ENCODE assay signal across 8 cellular contexts in the genomic region with DNA sequence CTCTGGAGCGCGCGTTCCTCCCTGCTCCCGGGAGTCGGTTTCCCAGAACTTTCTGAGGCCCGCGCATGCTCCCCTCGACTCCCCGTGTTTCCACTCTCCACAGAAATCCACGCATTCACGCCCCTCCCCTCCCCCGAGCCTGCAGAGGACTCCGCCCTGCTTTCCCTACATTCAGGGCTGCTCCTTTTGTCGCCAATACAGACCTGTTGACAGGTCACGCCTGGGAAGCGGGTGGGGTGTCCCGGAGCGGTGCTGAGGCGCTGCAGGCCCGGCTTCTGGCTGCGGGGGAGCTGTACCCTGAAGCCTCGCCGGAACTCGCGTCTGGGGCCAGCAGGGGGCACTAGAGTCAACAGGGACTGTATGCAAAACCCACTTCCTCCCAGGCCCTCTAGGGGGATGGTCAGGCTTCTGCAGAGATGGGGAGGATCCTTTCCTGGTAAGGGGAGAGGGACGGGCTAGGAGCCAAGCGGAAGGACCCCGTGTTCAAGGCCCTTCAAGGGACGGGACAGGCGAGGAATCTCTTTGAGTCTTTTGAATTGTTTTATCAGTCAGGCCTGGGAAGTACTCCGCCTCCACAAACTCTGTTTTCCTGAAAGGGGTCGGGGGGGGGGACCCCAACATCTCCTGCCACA. TPM values are rescaled to one million over a fixed set of nuclear protein-coding genes. Genes with fewer than 3 reads are reported as not detected.
DNase-seq lines count a peak whose midpoint lies in the region; ATAC-seq and TF ChIP-seq lines count a peak whose summit lies in the region.

Gene PRAME (minus strand): TSS at position 294 of the 632 bp plus-strand sequence. CDS start 2,433 bp downstream, outside the sequence.

- DNase-seq in GM10266 (ENCODE audit: extremely low spot score) (peak; percentile 89), NB4 (ENCODE audit: low read depth) (peak; percentile 89), activated gamma-delta T cell treated with Interleukin-2 at 50 U/mL for 16 hours (peak; percentile 52), immature natural killer cell (peak; percentile 45 to 61 (median 57)), midbrain (lab: John Stamatoyannopoulos, UW) (no peak)
- peak; percentile 3 to 52 (median 22) for DNase-seq in stimulated activated CD4-positive, alpha-beta T cell treated with anti-CD3 and anti-CD28 coated beads, TNF-alpha, amount 100 ng/mL, for 1 hour (ENCODE audit: low read depth in 3 of 3, low spot score in 1 of 3)

- ATAC-seq in SK-N-SH treated with all-trans-retinoic acid at 6 μM for 48 hours (peak; percentile 95), HG03378 (IDR thresholded peaks at IDR 0.05; ENCODE audit: unreplicated experiment) (no peak)

- no peak within 1 kb of the TSS for H3K4me3 ChIP-seq in NB4 (ENCODE audit: low read depth, low read length)

- peaks cover 0 to 4% of the 10 kb centered on the region in 2 donors for H3K4me1 Mint-ChIP-seq in immature natural killer cell

- no peak within 1 kb of the TSS for H3K4me3 Mint-ChIP-seq in immature natural killer cell

- peak; percentile 69 for TF ChIP-seq CTCF in GM10266 (IDR thresholded peaks at IDR 0.05; ENCODE audit: control insufficient read depth, insufficient read depth, low read depth, missing control alignments)
- TF ChIP-seq CTCF in NB4 (IDR thresholded peaks at IDR 0.05; ENCODE audit: low read depth, low read length), result peak; percentile 91

- TF ChIP-seq POLR2A in NB4 (IDR thresholded peaks at IDR 0.05; ENCODE audit: extremely low read depth, insufficient read length), result no peak

- no peaks in the 10 kb centered on the region for H3K36me3 Mint-ChIP-seq in immature natural killer cell

- H3K27me3 Mint-ChIP-seq in immature natural killer cell (ENCODE audit: low read depth in 3 of 3), result peaks cover 0 to 6% (median 2%) of the 10 kb centered on the region in 3 donors

- H3K9me3 Mint-ChIP-seq in immature natural killer cell, result no peaks in the 10 kb centered on the region

- no peak within 1 kb of the TSS for H3K27ac Mint-ChIP-seq in immature natural killer cell

TF ChIP-seq in SK-N-SH treated with all-trans-retinoic acid at 6 μM for 48 hours, 23 proteins besides CTCF, POLR2A, EP300 and RAD21:
- no peak for TF ChIP-seq GLIS3 (CRISPR knock-in tag; IDR thresholded peaks at IDR 0.05)
- no peak for TF ChIP-seq ISL1 (CRISPR knock-in tag; IDR thresholded peaks at IDR 0.05)
- no peak for TF ChIP-seq ZNF8 (CRISPR knock-in tag; IDR thresholded peaks at IDR 0.05)
- no peak for TF ChIP-seq RARB (CRISPR knock-in tag; IDR thresholded peaks at IDR 0.05)
- no peak for TF ChIP-seq TCF4 (CRISPR knock-in tag; IDR thresholded peaks at IDR 0.05; ENCODE audit: borderline replicate concordance)
- TF ChIP-seq ZNF70 (CRISPR knock-in tag; IDR thresholded peaks at IDR 0.05), result no peak
- TF ChIP-seq ZFP3 (CRISPR knock-in tag; IDR thresholded peaks at IDR 0.05), result no peak; the same call in 1 of the 2 replicates
- TF ChIP-seq, protein P1, sequence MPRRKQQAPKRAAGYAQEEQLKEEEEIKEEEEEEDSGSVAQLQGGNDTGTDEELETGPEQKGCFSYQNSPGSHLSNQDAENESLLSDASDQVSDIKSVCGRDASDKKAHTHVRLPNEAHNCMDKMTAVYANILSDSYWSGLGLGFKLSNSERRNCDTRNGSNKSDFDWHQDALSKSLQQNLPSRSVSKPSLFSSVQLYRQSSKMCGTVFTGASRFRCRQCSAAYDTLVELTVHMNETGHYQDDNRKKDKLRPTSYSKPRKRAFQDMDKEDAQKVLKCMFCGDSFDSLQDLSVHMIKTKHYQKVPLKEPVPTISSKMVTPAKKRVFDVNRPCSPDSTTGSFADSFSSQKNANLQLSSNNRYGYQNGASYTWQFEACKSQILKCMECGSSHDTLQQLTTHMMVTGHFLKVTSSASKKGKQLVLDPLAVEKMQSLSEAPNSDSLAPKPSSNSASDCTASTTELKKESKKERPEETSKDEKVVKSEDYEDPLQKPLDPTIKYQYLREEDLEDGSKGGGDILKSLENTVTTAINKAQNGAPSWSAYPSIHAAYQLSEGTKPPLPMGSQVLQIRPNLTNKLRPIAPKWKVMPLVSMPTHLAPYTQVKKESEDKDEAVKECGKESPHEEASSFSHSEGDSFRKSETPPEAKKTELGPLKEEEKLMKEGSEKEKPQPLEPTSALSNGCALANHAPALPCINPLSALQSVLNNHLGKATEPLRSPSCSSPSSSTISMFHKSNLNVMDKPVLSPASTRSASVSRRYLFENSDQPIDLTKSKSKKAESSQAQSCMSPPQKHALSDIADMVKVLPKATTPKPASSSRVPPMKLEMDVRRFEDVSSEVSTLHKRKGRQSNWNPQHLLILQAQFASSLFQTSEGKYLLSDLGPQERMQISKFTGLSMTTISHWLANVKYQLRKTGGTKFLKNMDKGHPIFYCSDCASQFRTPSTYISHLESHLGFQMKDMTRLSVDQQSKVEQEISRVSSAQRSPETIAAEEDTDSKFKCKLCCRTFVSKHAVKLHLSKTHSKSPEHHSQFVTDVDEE (CRISPR knock-in tag; IDR thresholded peaks at IDR 0.05), result peak; percentile 54; the same call in 1 of the 2 replicates
- TF ChIP-seq BACH2 (CRISPR knock-in tag; IDR thresholded peaks at IDR 0.05; ENCODE audit: borderline replicate concordance), result no peak
- TF ChIP-seq, protein P2, sequence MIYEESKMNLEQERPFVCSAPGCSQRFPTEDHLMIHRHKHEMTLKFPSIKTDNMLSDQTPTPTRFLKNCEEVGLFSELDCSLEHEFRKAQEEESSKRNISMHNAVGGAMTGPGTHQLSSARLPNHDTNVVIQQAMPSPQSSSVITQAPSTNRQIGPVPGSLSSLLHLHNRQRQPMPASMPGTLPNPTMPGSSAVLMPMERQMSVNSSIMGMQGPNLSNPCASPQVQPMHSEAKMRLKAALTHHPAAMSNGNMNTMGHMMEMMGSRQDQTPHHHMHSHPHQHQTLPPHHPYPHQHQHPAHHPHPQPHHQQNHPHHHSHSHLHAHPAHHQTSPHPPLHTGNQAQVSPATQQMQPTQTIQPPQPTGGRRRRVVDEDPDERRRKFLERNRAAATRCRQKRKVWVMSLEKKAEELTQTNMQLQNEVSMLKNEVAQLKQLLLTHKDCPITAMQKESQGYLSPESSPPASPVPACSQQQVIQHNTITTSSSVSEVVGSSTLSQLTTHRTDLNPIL (CRISPR knock-in tag; IDR thresholded peaks at IDR 0.05; ENCODE audit: low read depth), result no peak
- TF ChIP-seq PATZ1 (CRISPR knock-in tag; IDR thresholded peaks at IDR 0.05; ENCODE audit: borderline replicate concordance), result no peak
- TF ChIP-seq ZC3H10 (CRISPR knock-in tag; IDR thresholded peaks at IDR 0.05), result no peak
- TF ChIP-seq CSDC2 (CRISPR knock-in tag; IDR thresholded peaks at IDR 0.05), result no peak
- peak; percentile 78; the same call in 1 of the 2 replicates for TF ChIP-seq PPARA (CRISPR knock-in tag; IDR thresholded peaks at IDR 0.05; ENCODE audit: borderline replicate concordance)
- TF ChIP-seq OSR1 (CRISPR knock-in tag; IDR thresholded peaks at IDR 0.05), result no peak
TF ChIP-seq in SK-N-SH treated with all-trans-retinoic acid at 6 μM for 48 hours: peak in this region for 2.

RNA-seq across cellular contexts. Expression of gene PRAME, which starts in this region (rescaled TPM):
- not detected for polyA plus RNA-seq in immature natural killer cell

Comparison
In these comparisons a context has a peak if more than half of its experiments do, and no peak if none do; other contexts are left out.
1. Peak in DNase-seq in immature natural killer cell; RNA of the gene not detected or under 1 TPM.